In the genomic region with DNA sequence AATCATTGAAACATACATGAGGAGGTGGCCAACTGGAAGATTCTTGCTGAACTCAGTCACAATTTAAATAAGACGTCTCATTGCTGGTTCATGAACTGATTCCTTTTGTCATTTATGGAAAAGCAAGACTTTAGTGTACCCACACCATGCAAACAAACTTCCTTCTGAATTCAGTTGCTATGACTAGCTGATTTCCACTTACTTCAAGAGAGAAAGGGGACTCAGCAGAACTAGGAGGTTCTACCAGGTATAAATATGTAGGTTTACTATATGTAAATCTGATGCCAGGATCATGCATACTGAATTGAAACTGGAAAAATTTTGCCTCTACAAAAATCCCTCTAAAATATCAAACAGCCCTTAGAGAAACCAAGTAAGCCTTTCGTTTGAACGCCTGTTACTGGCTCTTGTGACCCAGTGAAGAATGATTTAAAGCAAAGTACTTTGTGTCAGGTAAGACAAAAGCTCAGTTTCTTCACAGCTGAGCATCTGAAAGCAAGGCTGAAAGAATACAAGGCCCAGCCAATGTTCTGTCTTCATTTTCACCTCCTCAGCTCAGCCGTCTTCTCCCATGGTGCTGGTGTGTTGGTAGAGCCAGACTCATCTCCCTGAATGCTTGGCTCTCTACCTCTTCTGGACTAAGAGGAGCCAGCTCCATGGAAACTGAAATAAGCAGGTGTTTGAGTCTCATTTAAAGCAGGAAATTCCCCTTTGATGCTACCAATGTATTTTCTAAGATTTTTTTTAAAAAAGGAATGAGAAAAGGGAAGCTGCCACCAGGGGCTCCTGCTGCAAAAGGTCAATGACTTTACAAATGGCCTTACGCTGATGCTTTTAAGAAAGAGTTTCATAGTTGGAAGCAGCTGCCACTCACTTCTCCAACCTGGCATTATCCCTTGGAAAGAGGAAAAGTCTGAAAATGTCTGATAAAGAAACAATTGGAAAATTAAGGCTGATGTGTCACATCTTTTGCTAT, we compare ENCODE assay signal across 1 cellular context.
TF ChIP-seq lines count a peak whose summit lies in the region.

No MANE protein-coding gene starts in this region.

TF ChIP-seq in GM23338, 12 proteins besides CTCF, POLR2A, EP300 and RAD21 (continued from another document):
- TF ChIP-seq ZNF462 (CRISPR knock-in tag; IDR thresholded peaks at IDR 0.05) (no peak), EZH2 (IDR thresholded peaks at IDR 0.05; ENCODE audit: low read depth, unreplicated experiment) (no peak), POLR2AphosphoS5 (IDR thresholded peaks at IDR 0.05; ENCODE audit: low read depth) (no peak), STAT1 (IDR thresholded peaks at IDR 0.05; ENCODE audit: unreplicated experiment) (no peak), NANOG (IDR thresholded peaks at IDR 0.05; ENCODE audit: borderline replicate concordance) (no peak), ZNF331 (CRISPR knock-in tag; IDR thresholded peaks at IDR 0.05; ENCODE audit: low read depth) (no peak), CREB1 (CRISPR knock-in tag; IDR thresholded peaks at IDR 0.05; ENCODE audit: low read depth) (no peak), ETS1 (IDR thresholded peaks at IDR 0.05) (no peak), EZH2phosphoT487 (IDR thresholded peaks at IDR 0.05; ENCODE audit: unreplicated experiment) (no peak)
- TF ChIP-seq, protein P1, sequence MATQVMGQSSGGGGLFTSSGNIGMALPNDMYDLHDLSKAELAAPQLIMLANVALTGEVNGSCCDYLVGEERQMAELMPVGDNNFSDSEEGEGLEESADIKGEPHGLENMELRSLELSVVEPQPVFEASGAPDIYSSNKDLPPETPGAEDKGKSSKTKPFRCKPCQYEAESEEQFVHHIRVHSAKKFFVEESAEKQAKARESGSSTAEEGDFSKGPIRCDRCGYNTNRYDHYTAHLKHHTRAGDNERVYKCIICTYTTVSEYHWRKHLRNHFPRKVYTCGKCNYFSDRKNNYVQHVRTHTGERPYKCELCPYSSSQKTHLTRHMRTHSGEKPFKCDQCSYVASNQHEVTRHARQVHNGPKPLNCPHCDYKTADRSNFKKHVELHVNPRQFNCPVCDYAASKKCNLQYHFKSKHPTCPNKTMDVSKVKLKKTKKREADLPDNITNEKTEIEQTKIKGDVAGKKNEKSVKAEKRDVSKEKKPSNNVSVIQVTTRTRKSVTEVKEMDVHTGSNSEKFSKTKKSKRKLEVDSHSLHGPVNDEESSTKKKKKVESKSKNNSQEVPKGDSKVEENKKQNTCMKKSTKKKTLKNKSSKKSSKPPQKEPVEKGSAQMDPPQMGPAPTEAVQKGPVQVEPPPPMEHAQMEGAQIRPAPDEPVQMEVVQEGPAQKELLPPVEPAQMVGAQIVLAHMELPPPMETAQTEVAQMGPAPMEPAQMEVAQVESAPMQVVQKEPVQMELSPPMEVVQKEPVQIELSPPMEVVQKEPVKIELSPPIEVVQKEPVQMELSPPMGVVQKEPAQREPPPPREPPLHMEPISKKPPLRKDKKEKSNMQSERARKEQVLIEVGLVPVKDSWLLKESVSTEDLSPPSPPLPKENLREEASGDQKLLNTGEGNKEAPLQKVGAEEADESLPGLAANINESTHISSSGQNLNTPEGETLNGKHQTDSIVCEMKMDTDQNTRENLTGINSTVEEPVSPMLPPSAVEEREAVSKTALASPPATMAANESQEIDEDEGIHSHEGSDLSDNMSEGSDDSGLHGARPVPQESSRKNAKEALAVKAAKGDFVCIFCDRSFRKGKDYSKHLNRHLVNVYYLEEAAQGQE (IDR thresholded peaks at IDR 0.05; ENCODE audit: unreplicated experiment) = no peak
TF ChIP-seq in GM23338: peak in this region for 0.
